In genomic region chr9:114365194-114365593, GRCh38 we compare ENCODE assay signal across 20 cellular contexts. TPM values are rescaled to one million over a fixed set of nuclear protein-coding genes. Genes with fewer than 3 reads are reported as not detected.
DNase-seq lines count a peak whose midpoint lies in the region; ATAC-seq, FAIRE-seq and TF ChIP-seq lines count a peak whose summit lies in the region.
"Had no signal": no experiment of that assay in that cellular context is flagged by ENCODE, and none has a peak within 500 bp of the region (broad histone marks: within the 10 kb centered on the region; RNA-seq: fewer than 3 reads in every experiment).

No MANE protein-coding gene starts in this region.

- H3K27me3 Mint-ChIP-seq in activated CD4-positive, alpha-beta T cell treated with anti-CD3 and anti-CD28 coated beads for 36 hours, result no peaks in the 10 kb centered on the region
- no peaks in the 10 kb centered on the region for H3K27me3 Mint-ChIP-seq in activated naive CD8-positive, alpha-beta T cell

- H3K9me3 Mint-ChIP-seq in activated CD4-positive, alpha-beta T cell treated with anti-CD3 and anti-CD28 coated beads for 36 hours (ENCODE audit: low read depth), result peaks cover 2% of the 10 kb centered on the region
- H3K9me3 Mint-ChIP-seq in activated naive CD8-positive, alpha-beta T cell (ENCODE audit: low read depth), result no peaks in the 10 kb centered on the region
- H3K9me3 Mint-ChIP-seq: T-helper 1 cell treated with Interleukin-12 subunit alpha and Interleukin-12 subunit beta and Interleukin-4 antibody, amounts not matched to agents 30 μg/mL and 1 μg/mL, for 36 hours had no signal

- H3K4me1 ChIP-seq in OCI-LY1 (ENCODE audit: insufficient read depth, low read length, severe bottlenecking) (peaks cover 55% of the 10 kb centered on the region), spleen (peaks cover 54 to 100% (median 79%) of the 10 kb centered on the region in 6 donors), body of pancreas (no peaks in the 10 kb centered on the region)

- no peaks in the 10 kb centered on the region for H3K79me2 ChIP-seq in OCI-LY1 (ENCODE audit: insufficient read depth, low read length)

- no peaks in the 10 kb centered on the region for H4K20me1 ChIP-seq in OCI-LY1 (ENCODE audit: insufficient read depth, low read length)

- TF ChIP-seq POLR2A in spleen (IDR thresholded peaks at IDR 0.05) (no peak), body of pancreas (IDR thresholded peaks at IDR 0.05) (no peak)

- no peak for ATAC-seq in activated CD4-positive, alpha-beta T cell treated with anti-CD3 and anti-CD28 coated beads for 36 hours
- ATAC-seq in body of pancreas, result no peak

- H3K9me3 ChIP-seq in OCI-LY1 (ENCODE audit: low read length) (no peaks in the 10 kb centered on the region), spleen (no peaks in the 10 kb centered on the region), body of pancreas (no peaks in the 10 kb centered on the region)
- H3K9me3 ChIP-seq: right atrium auricular region had no signal

- H3K27ac ChIP-seq in OCI-LY1 (ENCODE audit: low read depth, low read length, poor library complexity, severe bottlenecking) (peak overlapping the region; percentile 59), spleen (peak overlapping the region; percentile 22 to 99 (median 92)), body of pancreas (peak overlapping the region in 1 of 4 donors; percentile 48)
- H3K27ac ChIP-seq: 22Rv1, right atrium auricular region had no signal

- peak overlapping the region; percentile 94 for H3K27ac Mint-ChIP-seq in activated CD4-positive, alpha-beta T cell treated with anti-CD3 and anti-CD28 coated beads for 36 hours
- peak overlapping the region; percentile 95 for H3K27ac Mint-ChIP-seq in activated naive CD8-positive, alpha-beta T cell

- DNase-seq in activated CD4-positive, alpha-beta T cell treated with anti-CD3 and anti-CD28 coated beads for 36 hours, result no peak
- no peak for DNase-seq in activated CD4-positive, alpha-beta T cell treated with anti-CD3 and anti-CD28 coated beads, Interleukin-2, amount 50 U/mL, for 48 hours
- DNase-seq in spleen, result no peak
- no peak for DNase-seq in HTR-8/SVneo (ENCODE audit: insufficient read length, low spot score)
- DNase-seq in NCI-H446 treated with DMSO at 0.1 percent for 48 hours (lab: John Stamatoyannopoulos, UW), result no peak
- DNase-seq in body of pancreas, result no peak
- DNase-seq: activated T-cell treated with anti-CD3 and anti-CD28 coated beads, Interleukin-2, amount 50 U/mL, for 48 hours; anterior cingulate cortex; erythroblast; glutamatergic neuron; mesendoderm; NCI-H2107; NCI-H748 treated with DMSO at 0.1 percent for 48 hours had no signal

- no peak for FAIRE-seq in HTR-8/SVneo (lab: Jason Lieb, UNC)
- FAIRE-seq: H54 had no signal

- H3K4me1 Mint-ChIP-seq in activated CD4-positive, alpha-beta T cell treated with anti-CD3 and anti-CD28 coated beads for 36 hours, result peaks cover 84% of the 10 kb centered on the region
- H3K4me1 Mint-ChIP-seq in activated naive CD8-positive, alpha-beta T cell (ENCODE audit: low read depth), result peaks cover 88% of the 10 kb centered on the region

- H3K36me3 ChIP-seq in OCI-LY1 (ENCODE audit: insufficient read depth, low read length) (peaks cover 83% of the 10 kb centered on the region), spleen (peaks cover 13 to 100% (median 85%) of the 10 kb centered on the region in 6 donors), body of pancreas (replicated peaks in 1 of 2; ENCODE audit: insufficient read depth in 1 of 2, low read depth in 2 of 2) (peaks cover 0 to 14% of the 10 kb centered on the region in 2 donors)

- POLR2A ChIA-PET in activated CD4-positive, alpha-beta T cell treated with anti-CD3 and anti-CD28 coated beads for 36 hours (lab: Charles Lee), result interaction anchor here (0.5 to 2.7 kb wide), 3 partner anchors 16 to 22 kb away, joined by 3 to 10 read pairs (median 8); partner anchors contain the start of gene AKNA

- WGBS in spleen, 5 donors, result 70 to 84% (median 75%) methylated on average over 2 of the region's 2 CpGs
- WGBS in body of pancreas, 2 donors, result 80 to 93% methylated on average over 2 of the region's 2 CpGs

- no peak overlapping the region for H3K4me3 ChIP-seq in OCI-LY1 (ENCODE audit: low read depth, low read length, poor library complexity, severe bottlenecking)
- peak overlapping the region in 1 of 8 donors; percentile 33 for H3K4me3 ChIP-seq in spleen
- no peak overlapping the region for H3K4me3 ChIP-seq in body of pancreas
- H3K4me3 ChIP-seq: right atrium auricular region had no signal

- no peak overlapping the region for H3K4me3 Mint-ChIP-seq in activated CD4-positive, alpha-beta T cell treated with anti-CD3 and anti-CD28 coated beads for 36 hours
- peak overlapping the region; percentile 42 for H3K4me3 Mint-ChIP-seq in activated naive CD8-positive, alpha-beta T cell

- peaks cover 90% of the 10 kb centered on the region for H3K36me3 Mint-ChIP-seq in activated CD4-positive, alpha-beta T cell treated with anti-CD3 and anti-CD28 coated beads for 36 hours (ENCODE audit: low read depth)
- peaks cover 38% of the 10 kb centered on the region for H3K36me3 Mint-ChIP-seq in activated naive CD8-positive, alpha-beta T cell

- H3K9me2 ChIP-seq in OCI-LY1 (ENCODE audit: low read depth, low read length), result no peaks in the 10 kb centered on the region

- no peak overlapping the region for H3K4me2 ChIP-seq in OCI-LY1 (ENCODE audit: low read length)

- peaks cover 4% of the 10 kb centered on the region; the same call in 1 of the 2 replicates for H3F3A ChIP-seq in OCI-LY1 (ENCODE audit: insufficient read depth, low read length)

- no peak for TF ChIP-seq CTCF in OCI-LY1 (IDR thresholded peaks at IDR 0.05; ENCODE audit: low read length)
- no peak for TF ChIP-seq CTCF in spleen (IDR thresholded peaks at IDR 0.05 in 8 of 11, conservative IDR thresholded peaks at IDR 0.05 in 3 of 11)
- TF ChIP-seq CTCF in body of pancreas (IDR thresholded peaks at IDR 0.05), result no peak

- H2AFZ ChIP-seq in OCI-LY1 (ENCODE audit: low read length), result no peak overlapping the region

- H3K27me3 ChIP-seq in OCI-LY1 (ENCODE audit: insufficient read depth, low read length), result no peaks in the 10 kb centered on the region
- no peaks in the 10 kb centered on the region for H3K27me3 ChIP-seq in spleen (replicated peaks in 1 of 7)
- no peaks in the 10 kb centered on the region for H3K27me3 ChIP-seq in body of pancreas
- H3K27me3 ChIP-seq: right atrium auricular region had no signal

- intact Hi-C loops in activated CD4-positive, alpha-beta T cell treated with anti-CD3 and anti-CD28 coated beads for 36 hours (cut with DNase I, micrococcal nuclease), result no loop called here
- intact Hi-C loops in spleen (cut with DNase I; ENCODE audit: low total_unique reads), result no loop called here
- intact Hi-C loops in body of pancreas (cut with DNase I), result no loop called here

- CTCF ChIA-PET in activated CD4-positive, alpha-beta T cell treated with anti-CD3 and anti-CD28 coated beads for 36 hours (lab: Charles Lee), result interaction anchor here (1.3 to 4.5 kb wide), 3 partner anchors 18 to 30 kb away, joined by 3 to 34 read pairs (median 8); partner anchors contain the start of gene AKNA

- H3K9ac ChIP-seq in OCI-LY1 (ENCODE audit: low read length), result no peak overlapping the region

RNA-seq across cellular contexts. Expression of gene AKNA, which starts 22.6 kb away (rescaled TPM):
- total RNA-seq in activated CD4-positive, alpha-beta T cell treated with anti-CD3 and anti-CD28 coated beads for 36 hours, result 100 to 1,000 TPM; 135 to 141 TPM
- total RNA-seq in spleen (100 to 1,000 TPM; 198 to 324 (median 238) TPM), body of pancreas (10 to 100 TPM in 1 of 2 donors, 1 to 10 TPM in 1; 7.3 to 11.9 TPM)
- polyA plus RNA-seq in spleen, result 100 to 1,000 TPM in 2 of 3 donors, 10 to 100 TPM in 1; 92.9 to 129 (median 124) TPM

RNA-seq across cellular contexts. Expression of gene ORM2, which starts 35.5 kb away (rescaled TPM):
- total RNA-seq in activated CD4-positive, alpha-beta T cell treated with anti-CD3 and anti-CD28 coated beads for 36 hours, result not detected
- total RNA-seq in spleen, result under 1 TPM in 2 of 7 donors, not detected in 5; 0.57 to 0.93 TPM
- under 1 TPM in 2 of 3 donors, not detected in 1; 0.13 to 0.18 TPM for polyA plus RNA-seq in spleen
- not detected for total RNA-seq in body of pancreas
- total RNA-seq: right atrium auricular region, temporal lobe had no signal

RNA-seq across cellular contexts. Expression of gene ORM1, which starts 42.3 kb away (rescaled TPM):
- not detected for total RNA-seq in activated CD4-positive, alpha-beta T cell treated with anti-CD3 and anti-CD28 coated beads for 36 hours
- total RNA-seq in spleen (10 to 100 TPM in 2 of 7 donors, 1 to 10 TPM in 4, under 1 TPM in 1; 0.95 to 13.6 (median 6.2) TPM), body of pancreas (10 to 100 TPM in 1 of 2 donors, not detected in 1; 43.8 TPM)
- 1 to 10 TPM in 2 of 3 donors, under 1 TPM in 1; 0.99 to 2.0 (median 1.7) TPM for polyA plus RNA-seq in spleen
- total RNA-seq: right atrium auricular region, temporal lobe had no signal

Comparison
In these comparisons a context has a peak if more than half of its experiments do, and no peak if none do; other contexts are left out.
1. RNA of gene AKNA, which starts 22.6 kb away (total RNA-seq): 198 to 324 TPM in spleen and 135 to 141 TPM in activated CD4-positive, alpha-beta T cell treated with anti-CD3 and anti-CD28 coated beads for 36 hours; 7.3 to 11.9 TPM in body of pancreas; every median in the first group is over 10 times any median in the second.